In genomic region chr16:58452640-58453039, GRCh38 we compare ENCODE assay signal across 20 cellular contexts. TPM values are rescaled to one million over a fixed set of nuclear protein-coding genes. Genes with fewer than 3 reads are reported as not detected.
A peak's percentile ranks its signal among the peaks of the same experiment; 100 is the strongest.
DNase-seq lines count a peak whose midpoint lies in the region; ATAC-seq, FAIRE-seq and TF ChIP-seq lines count a peak whose summit lies in the region.
"Had no signal": no experiment of that assay in that cellular context is flagged by ENCODE, and none has a peak within 500 bp of the region (broad histone marks: within the 10 kb centered on the region; RNA-seq: fewer than 3 reads in every experiment).

No MANE protein-coding gene starts in this region.

- no peak overlapping the region for H4K8ac ChIP-seq in neuronal stem cell (ENCODE audit: low read depth, low read length)

- H2BK120ac ChIP-seq in neuronal stem cell (ENCODE audit: low read depth, low read length), result no peak overlapping the region

- ATAC-seq in HepG2 (no peak), right lobe of liver (no peak), K562 (no peak), HG02870 (IDR thresholded peaks at IDR 0.05; ENCODE audit: unreplicated experiment) (no peak)
- ATAC-seq: GM23338 had no signal

- TF ChIP-seq CTCF in HepG2 (CRISPR knock-in tag; IDR thresholded peaks at IDR 0.05) (no peak), right lobe of liver (IDR thresholded peaks at IDR 0.05) (no peak), K562 (IDR thresholded peaks at IDR 0.05 in 2 of 3, conservative IDR thresholded peaks at IDR 0.05 in 1 of 3; ENCODE audit: insufficient read depth in 2 of 3, low read depth in 1 of 3, low read length in 3 of 3) (no peak), ascending aorta (IDR thresholded peaks at IDR 0.05) (no peak)

- H2AFZ ChIP-seq in HepG2 (ENCODE audit: low read length) (no peak overlapping the region), K562 (ENCODE audit: low read depth, low read length) (no peak overlapping the region), neuronal stem cell (ENCODE audit: low read length) (no peak overlapping the region)
- H2AFZ ChIP-seq: GM23338 had no signal

- POLR2A ChIA-PET in HepG2 (lab: Yijun Ruan, JAX), result interaction anchor here (0.6 to 1.1 kb wide), 2 partner anchors 60 to 428 kb away, joined by 3 to 5 read pairs; partner anchors contain the start of gene GINS3
- POLR2A ChIA-PET in K562 (lab: Yijun Ruan, JAX), result interaction anchor here (1.3 kb wide), 1 partner anchor 34 kb away, joined by 4 read pairs; no protein-coding TSS in a partner anchor

- DNase-seq in HepG2 (ENCODE audit: low spot score) (no peak), right lobe of liver (no peak), K562 (ENCODE audit: extremely low read depth in 1 of 4, low spot score in 3 of 4) (no peak), neuronal stem cell (ENCODE audit: low spot score) (no peak), substantia nigra (lab: John Stamatoyannopoulos, UW) (no peak), ascending aorta (ENCODE audit: low spot score in 2 of 2) (no peak)
- DNase-seq: BE2C; C1 segment of cervical spinal cord; CD4-positive, CD25-positive, alpha-beta regulatory T cell; CD8-positive, alpha-beta memory T cell; COR-L47; DMS79; GDM1; IMR-90 had no signal

- CTCF ChIA-PET in HepG2 (lab: Yijun Ruan, JAX; ENCODE audit: low intra/inter-chr PET ratio, low total read pairs) (no interaction called here), K562 (lab: Yijun Ruan, JAX; ENCODE audit: low intra/inter-chr PET ratio) (interaction anchor here (1.7 kb wide), 1 partner anchor 116 kb away, joined by 5 read pairs; no protein-coding TSS in a partner anchor)

- H3K9ac ChIP-seq in HepG2 (ENCODE audit: insufficient read depth, low read depth, low read length) (no peak overlapping the region), K562 (ENCODE audit: insufficient read depth in 1 of 2, low read depth in 2 of 2, low read length in 2 of 2) (no peak overlapping the region), neuronal stem cell (ENCODE audit: low read depth, low read length, poor library complexity) (peak overlapping the region; percentile 64)

- in situ Hi-C loops in HepG2 (cut with HindIII; ENCODE audit: extremely low pct_ligation_motif_present, low pct_unique_long_range_greater_than_20kb), result no loop called here
- in situ Hi-C loops in K562 (cut with MboI), result no loop called here

- H3K14ac ChIP-seq in neuronal stem cell (ENCODE audit: low read length), result no peak overlapping the region

- H3K4me1 ChIP-seq in HepG2 (ENCODE audit: insufficient read depth, low read length) (peaks cover 65% of the 10 kb centered on the region), right lobe of liver (no peaks in the 10 kb centered on the region), K562 (replicated peaks in 1 of 2; ENCODE audit: control insufficient read depth in 2 of 2, insufficient read depth in 2 of 2, low read length in 2 of 2) (peaks cover 0 to 7% of the 10 kb centered on the region in 2 experiments; a peak in 2 of 5 replicates), neuronal stem cell (ENCODE audit: control insufficient read depth in 2 of 2, insufficient read depth in 1 of 2, low read depth in 1 of 2, low read length in 2 of 2) (peaks cover 5% of the 10 kb centered on the region in 2 donors), ascending aorta (no peaks in the 10 kb centered on the region)

- no peak overlapping the region for H3K27ac ChIP-seq in HepG2 (ENCODE audit: extremely low read length, insufficient read depth, low read length)
- H3K27ac ChIP-seq in right lobe of liver, result no peak overlapping the region
- H3K27ac ChIP-seq in K562 (ENCODE audit: extremely low read depth, low read depth, low read length), result no peak overlapping the region
- H3K27ac ChIP-seq in neuronal stem cell (replicated peaks; ENCODE audit: low read length), result no peak overlapping the region
- no peak overlapping the region for H3K27ac ChIP-seq in substantia nigra (ENCODE audit: low read depth, low read length, poor library complexity, severe bottlenecking)
- no peak overlapping the region for H3K27ac ChIP-seq in ascending aorta
- H3K27ac ChIP-seq: HL-60 had no signal

- no peaks in the 10 kb centered on the region for H3K36me3 ChIP-seq in HepG2 (replicated peaks in 1 of 2; ENCODE audit: control insufficient read depth in 1 of 2, insufficient read depth in 2 of 2, low read length in 2 of 2)
- no peaks in the 10 kb centered on the region for H3K36me3 ChIP-seq in right lobe of liver
- no peaks in the 10 kb centered on the region for H3K36me3 ChIP-seq in K562 (ENCODE audit: control insufficient read depth, insufficient read depth, low read length)
- no peaks in the 10 kb centered on the region for H3K36me3 ChIP-seq in neuronal stem cell (replicated peaks in 1 of 2; ENCODE audit: control insufficient read depth in 2 of 2, insufficient read depth in 2 of 2, low read length in 2 of 2)
- H3K36me3 ChIP-seq in ascending aorta, result no peaks in the 10 kb centered on the region
- H3K36me3 ChIP-seq: BE2C had no signal

- no peak overlapping the region for H3K18ac ChIP-seq in neuronal stem cell (ENCODE audit: low read length)

- 95% methylated on average over 1 of the region's 3 CpGs for WGBS in HepG2 (ENCODE audit: low lambda C conversion rate)
- 100% methylated on average over 1 of the region's 3 CpGs for WGBS in right lobe of liver (ENCODE audit: insufficient coverage, low coverage, low lambda C conversion rate, missing lambda C conversion rate)
- WGBS in K562 (ENCODE audit: insufficient coverage, low coverage, missing lambda C conversion rate), result 33% methylated on average over 3 of the region's 3 CpGs
- WGBS in neuronal stem cell (ENCODE audit: extremely low coverage in 2 of 2, insufficient read length in 2 of 2, insufficient replicate concordance in 1 of 2), 2 donors, result no CpG with 5 or more reads among the region's 3 CpGs

- H3K4me2 ChIP-seq in HepG2 (ENCODE audit: low read depth, low read length) (no peak overlapping the region), K562 (ENCODE audit: insufficient read depth, low read length) (no peak overlapping the region), neuronal stem cell (ENCODE audit: insufficient read depth, low read length, poor library complexity, severe bottlenecking) (no peak overlapping the region)
- H3K4me2 ChIP-seq: GM23338 had no signal

- H4K91ac ChIP-seq in neuronal stem cell (ENCODE audit: low read depth, low read length, poor library complexity), result no peak overlapping the region

- TF ChIP-seq POLR2A in HepG2 (IDR thresholded peaks at IDR 0.05; ENCODE audit: insufficient read depth in 1 of 2, low read depth in 2 of 2, low read length in 2 of 2) (no peak), right lobe of liver (IDR thresholded peaks at IDR 0.05) (no peak), K562 (conservative IDR thresholded peaks at IDR 0.05) (no peak)

- no peaks in the 10 kb centered on the region for H3K79me1 ChIP-seq in neuronal stem cell (ENCODE audit: low read depth, low read length)

- no peak overlapping the region for H2BK15ac ChIP-seq in neuronal stem cell (ENCODE audit: low read length)

- H2BK5ac ChIP-seq in neuronal stem cell (ENCODE audit: low read length), result no peak overlapping the region

- TF ChIP-seq EP300 in HepG2 (IDR thresholded peaks at IDR 0.05; ENCODE audit: low read depth in 2 of 2, low read length in 2 of 2) (no peak), HepG2 (CRISPR knock-in tag; IDR thresholded peaks at IDR 0.05; ENCODE audit: borderline replicate concordance) (no peak), K562 (IDR thresholded peaks at IDR 0.05; ENCODE audit: low read length) (no peak)

- H3K9me1 ChIP-seq in K562 (ENCODE audit: control insufficient read depth, insufficient read depth, low read length), result no peaks in the 10 kb centered on the region

- H3K4me3 ChIP-seq in HepG2 (replicated peaks in 1 of 3; ENCODE audit: insufficient read depth in 1 of 3, low read depth in 2 of 3, low read length in 3 of 3), result no peak overlapping the region
- no peak overlapping the region for H3K4me3 ChIP-seq in right lobe of liver
- no peak overlapping the region for H3K4me3 ChIP-seq in K562
- no peak overlapping the region for H3K4me3 ChIP-seq in neuronal stem cell (ENCODE audit: low read length in 2 of 2)
- H3K4me3 ChIP-seq in ascending aorta, result no peak overlapping the region
- H3K4me3 ChIP-seq: GM23338 had no signal

- H2BK12ac ChIP-seq in neuronal stem cell (ENCODE audit: low read length), result no peak overlapping the region

- no peak overlapping the region for H3K23ac ChIP-seq in neuronal stem cell (ENCODE audit: low read depth, low read length, poor library complexity)

- H4K20me1 ChIP-seq in HepG2 (ENCODE audit: insufficient read depth, low read length) (no peaks in the 10 kb centered on the region), K562 (replicated peaks; ENCODE audit: control insufficient read depth, insufficient read depth, low read length) (no peaks in the 10 kb centered on the region)

- H3K79me2 ChIP-seq in HepG2 (ENCODE audit: insufficient read depth, low read length) (no peaks in the 10 kb centered on the region), K562 (ENCODE audit: control insufficient read depth, insufficient read depth, low read length) (no peaks in the 10 kb centered on the region)

- TF ChIP-seq RAD21 in HepG2 (CRISPR knock-in tag; IDR thresholded peaks at IDR 0.05) (no peak), K562 (CRISPR knock-in tag; conservative IDR thresholded peaks at IDR 0.05 in 1 of 2, IDR thresholded peaks at IDR 0.05 in 1 of 2) (no peak)

- no peak for FAIRE-seq in HepG2 (lab: Jason Lieb, UNC)
- no peak for FAIRE-seq in K562 (lab: Jason Lieb, UNC)
- FAIRE-seq: D721Med, GM12892, GM18507 had no signal

- no peak overlapping the region for H2AK5ac ChIP-seq in neuronal stem cell (ENCODE audit: low read depth, low read length)

- BruUV-seq in HepG2 (replicated peaks; lab: Mats Ljungman, UMichigan) (no TSS peak), K562 (replicated peaks; lab: Mats Ljungman, UMichigan) (no TSS peak)

- H3K27me3 ChIP-seq in HepG2 (ENCODE audit: control insufficient read depth in 1 of 2, insufficient read depth in 2 of 2, low read length in 2 of 2), result no peaks in the 10 kb centered on the region
- H3K27me3 ChIP-seq in right lobe of liver, result no peaks in the 10 kb centered on the region
- peaks cover 2 to 34% of the 10 kb centered on the region in 2 experiments; a peak in 4 of 5 replicates for H3K27me3 ChIP-seq in K562 (ENCODE audit: control insufficient read depth in 2 of 2, insufficient read depth in 2 of 2, low read length in 2 of 2)
- H3K27me3 ChIP-seq in neuronal stem cell (ENCODE audit: control insufficient read depth in 3 of 3, insufficient read depth in 3 of 3, low read depth in 1 of 3, low read length in 3 of 3), result peaks cover 0 to 31% (median 0%) of the 10 kb centered on the region in 3 experiments
- no peaks in the 10 kb centered on the region for H3K27me3 ChIP-seq in ascending aorta
- H3K27me3 ChIP-seq: BE2C had no signal

- no peak overlapping the region for H3K4ac ChIP-seq in neuronal stem cell (ENCODE audit: low read length)

- H3K9me3 ChIP-seq in HepG2 (ENCODE audit: low read length) (no peaks in the 10 kb centered on the region), right lobe of liver (no peaks in the 10 kb centered on the region), K562 (replicated peaks; ENCODE audit: control insufficient read depth, insufficient read depth, low read depth, low read length) (no peaks in the 10 kb centered on the region), neuronal stem cell (replicated peaks in 1 of 2; ENCODE audit: control insufficient read depth in 2 of 2, insufficient read depth in 1 of 2, low read depth in 1 of 2, low read length in 2 of 2) (no peaks in the 10 kb centered on the region), ascending aorta (no peaks in the 10 kb centered on the region)
- H3K9me3 ChIP-seq: BE2C had no signal

- intact Hi-C loops in HepG2 (cut with micrococcal nuclease; ENCODE audit: unreplicated experiment), result no loop called here
- intact Hi-C loops in right lobe of liver (cut with DNase I), result no loop called here
- intact Hi-C loops in K562 (cut with micrococcal nuclease), result no loop called here
- intact Hi-C loops in ascending aorta (cut with DNase I), result no loop called here

RNA-seq across cellular contexts. Expression of gene NDRG4, which starts 47.3 kb away (rescaled TPM):
- total RNA-seq in HepG2 (2016; rRNA removed; fragmentation: Illumina TruSeq; extraction: Trizol) (1.6 and 1.7 TPM in 2 replicates), right lobe of liver (1 to 10 TPM in 4 of 6 experiments, under 1 TPM in 2; 0.76 to 2.9 (median 2.1) TPM), K562 (2014; rRNA removed) (0.18 and 0.37 TPM in 2 replicates), K562 (2014; rRNA removed; fragmentation: Illumina TruSeq; extraction: Trizol) (0.22 and 0.62 TPM in 2 replicates), K562 (2015; rRNA removed; fragmentation: Illumina TruSeq; extraction: Trizol) (0.14 and 0.26 TPM in 2 replicates), K562 (2021) (0.85 and 0.95 TPM in 2 replicates), ascending aorta (150 TPM)
- 0.20 and 1.1 TPM in 2 replicates for total RNA-seq in HepG2 (2016; cell fraction: cytosol; rRNA removed; fragmentation: Illumina TruSeq; extraction: Trizol; ENCODE audit: low read depth)
- total RNA-seq in HepG2 (2016; cell fraction: insoluble cytoplasmic fraction; rRNA removed; fragmentation: Illumina TruSeq; extraction: Trizol), result 1.5 and 2.0 TPM in 2 replicates
- 1.7 and 1.8 TPM in 2 replicates for total RNA-seq in HepG2 (2016; cell fraction: membrane; rRNA removed; fragmentation: Illumina TruSeq; extraction: Trizol)
- 1.6 and 2.2 TPM in 2 replicates for total RNA-seq in HepG2 (2016; cell fraction: nucleus; rRNA removed; fragmentation: Illumina TruSeq; extraction: Trizol)
- polyA plus RNA-seq in HepG2 (2011; rRNA removed) (1.8 and 2.7 TPM in 2 replicates), K562 (2011; rRNA removed) (0.24 and 0.61 TPM in 2 replicates), K562 (2014; fragmentation: Illumina TruSeq; extraction: Trizol) (0.14 and 0.28 TPM in 2 replicates), K562 (2014; fragmentation: Nextera tagmentation; extraction: Ambion mirVana) (under 1 TPM; 0.06 to 0.07 TPM), K562 (2014; rRNA removed) (0.53 and 0.81 TPM in 2 replicates)
- 1.8 and 2.5 TPM in 2 replicates for polyA plus RNA-seq in HepG2 (2011; cell fraction: cytosol; rRNA removed)
- 17.0 and 17.7 TPM in 2 replicates for polyA plus RNA-seq in HepG2 (2011; cell fraction: nucleus; rRNA removed)
- 2.3 and 6.3 TPM in 2 replicates for polyA plus RNA-seq in HepG2 (2012)
- 0.41 and 0.49 TPM in 2 replicates for polyA plus RNA-seq in HepG2 (2016; cell fraction: cytosol; fragmentation: Illumina TruSeq; extraction: Trizol; ENCODE audit: low read depth)
- polyA plus RNA-seq in HepG2 (2016; cell fraction: insoluble cytoplasmic fraction; fragmentation: Illumina TruSeq; extraction: Trizol; ENCODE audit: low read depth), result 0.75 and 2.0 TPM in 2 replicates
- 0.87 and 0.90 TPM in 2 replicates for polyA plus RNA-seq in HepG2 (2016; cell fraction: membrane; fragmentation: Illumina TruSeq; extraction: Trizol; ENCODE audit: low read depth)
- polyA plus RNA-seq in HepG2 (2016; cell fraction: nucleus; fragmentation: Illumina TruSeq; extraction: Trizol; ENCODE audit: insufficient read depth, low read depth), result 2.5 TPM in 2 replicates
- 0.07 and 9.4 TPM in 2 replicates for polyA minus RNA-seq in HepG2 (2011; rRNA and poly(A)+ RNA removed; ENCODE audit: low replicate concordance)
- 1.2 and 1.8 TPM in 2 replicates for polyA minus RNA-seq in HepG2 (2011; cell fraction: cytosol; rRNA and poly(A)+ RNA removed)
- polyA minus RNA-seq in HepG2 (2011; cell fraction: nucleus; rRNA and poly(A)+ RNA removed), result 3.3 and 6.0 TPM in 2 replicates
- total RNA-seq in K562 (2011; cell fraction: chromatin; rRNA removed; ENCODE audit: low replicate concordance), result 1.3 and 1.9 TPM in 2 replicates
- total RNA-seq in K562 (2011; cell fraction: nucleolus; rRNA removed), result 1.8 TPM in 2 replicates
- 0.51 and 2.0 TPM in 2 replicates for total RNA-seq in K562 (2011; cell fraction: nucleoplasm; rRNA removed)
- polyA plus RNA-seq in K562 (2011; cell fraction: cytosol; rRNA removed), result 0.65 and 0.98 TPM in 2 replicates
- polyA plus RNA-seq in K562 (2011; cell fraction: nucleus; rRNA removed), result 2.1 and 3.5 TPM in 2 replicates
- 0.85 and 1.0 TPM in 2 replicates for polyA plus RNA-seq in K562 (2012)
- polyA minus RNA-seq in K562 (2011; rRNA and poly(A)+ RNA removed), result 0.24 and 0.42 TPM in 2 replicates
- 1.4 TPM in 1 of 2 replicates, not detected in the other for polyA minus RNA-seq in K562 (2011; cell fraction: cytosol; rRNA and poly(A)+ RNA removed)
- polyA minus RNA-seq in K562 (2011; cell fraction: nucleus; rRNA and poly(A)+ RNA removed), result 1.2 TPM in 2 replicates
- 23.0 TPM for polyA plus RNA-seq in neuronal stem cell (2013, experiment 1 of 2)
- 24.0 TPM for polyA plus RNA-seq in neuronal stem cell (2013, experiment 2 of 2)

Comparison
In these comparisons a context has a peak if more than half of its experiments do, and no peak if none do; other contexts are left out.
1. RNA of gene NDRG4, which starts 47.3 kb away (total RNA-seq): 150 TPM in ascending aorta (single experiment); 0.76 to 2.9 TPM in right lobe of liver, 0.20 to 2.2 TPM in HepG2 and 0.14 to 2.0 TPM in K562; every median in the first group is over 10 times any median in the second.